Comparison of ENCODE assay signal across 1 cellular context in the genomic region with DNA sequence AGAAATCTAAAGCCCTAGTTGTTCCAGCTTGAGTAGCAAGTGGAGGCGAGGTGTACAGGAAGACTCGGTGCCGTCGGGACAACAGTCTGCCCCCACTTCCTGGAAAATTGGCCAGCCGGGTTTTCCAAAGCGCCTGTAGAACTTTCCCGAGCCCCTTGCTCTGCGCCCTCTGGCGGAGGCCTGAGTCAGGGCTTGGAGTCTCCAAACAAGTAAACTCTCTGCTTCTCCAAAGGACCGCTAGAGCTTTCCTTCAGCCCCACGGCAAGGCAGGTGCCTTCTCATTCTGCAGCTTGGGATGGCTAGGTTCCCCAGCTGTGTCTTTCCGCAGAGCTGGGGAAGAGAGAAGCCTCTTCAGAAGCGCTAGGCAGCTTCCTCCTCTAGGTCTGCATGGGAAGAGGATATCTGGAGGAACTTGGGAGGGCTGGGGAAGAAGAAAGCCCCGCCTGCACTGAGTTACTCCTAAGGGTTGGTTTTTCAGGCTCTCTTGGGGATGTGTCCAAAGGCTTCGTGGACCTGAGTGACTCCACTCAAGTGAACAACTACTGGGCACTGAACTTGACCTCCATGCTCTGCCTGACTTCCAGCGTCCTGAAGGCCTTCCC.
TF ChIP-seq lines count a peak whose summit lies in the region.

No MANE protein-coding gene starts in this region.

TF ChIP-seq in HepG2, 621 proteins besides CTCF, POLR2A, EP300 and RAD21 (continued from another document and continues in another):
- TF ChIP-seq, protein P1, sequence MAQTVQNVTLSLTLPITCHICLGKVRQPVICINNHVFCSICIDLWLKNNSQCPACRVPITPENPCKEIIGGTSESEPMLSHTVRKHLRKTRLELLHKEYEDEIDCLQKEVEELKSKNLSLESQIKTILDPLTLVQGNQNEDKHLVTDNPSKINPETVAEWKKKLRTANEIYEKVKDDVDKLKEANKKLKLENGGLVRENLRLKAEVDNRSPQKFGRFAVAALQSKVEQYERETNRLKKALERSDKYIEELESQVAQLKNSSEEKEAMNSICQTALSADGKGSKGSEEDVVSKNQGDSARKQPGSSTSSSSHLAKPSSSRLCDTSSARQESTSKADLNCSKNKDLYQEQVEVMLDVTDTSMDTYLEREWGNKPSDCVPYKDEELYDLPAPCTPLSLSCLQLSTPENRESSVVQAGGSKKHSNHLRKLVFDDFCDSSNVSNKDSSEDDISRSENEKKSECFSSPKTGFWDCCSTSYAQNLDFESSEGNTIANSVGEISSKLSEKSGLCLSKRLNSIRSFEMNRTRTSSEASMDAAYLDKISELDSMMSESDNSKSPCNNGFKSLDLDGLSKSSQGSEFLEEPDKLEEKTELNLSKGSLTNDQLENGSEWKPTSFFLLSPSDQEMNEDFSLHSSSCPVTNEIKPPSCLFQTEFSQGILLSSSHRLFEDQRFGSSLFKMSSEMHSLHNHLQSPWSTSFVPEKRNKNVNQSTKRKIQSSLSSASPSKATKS (CRISPR knock-in tag; IDR thresholded peaks at IDR 0.05), result no peak
- no peak for TF ChIP-seq ZNF446 (CRISPR knock-in tag; IDR thresholded peaks at IDR 0.05)
- TF ChIP-seq ZNF12 (CRISPR knock-in tag; IDR thresholded peaks at IDR 0.05), result peak; percentile 68; the same call in 1 of the 2 replicates
- no peak for TF ChIP-seq IRX3 (CRISPR knock-in tag; IDR thresholded peaks at IDR 0.05; ENCODE audit: borderline replicate concordance, low read depth)
- TF ChIP-seq, protein P2, sequence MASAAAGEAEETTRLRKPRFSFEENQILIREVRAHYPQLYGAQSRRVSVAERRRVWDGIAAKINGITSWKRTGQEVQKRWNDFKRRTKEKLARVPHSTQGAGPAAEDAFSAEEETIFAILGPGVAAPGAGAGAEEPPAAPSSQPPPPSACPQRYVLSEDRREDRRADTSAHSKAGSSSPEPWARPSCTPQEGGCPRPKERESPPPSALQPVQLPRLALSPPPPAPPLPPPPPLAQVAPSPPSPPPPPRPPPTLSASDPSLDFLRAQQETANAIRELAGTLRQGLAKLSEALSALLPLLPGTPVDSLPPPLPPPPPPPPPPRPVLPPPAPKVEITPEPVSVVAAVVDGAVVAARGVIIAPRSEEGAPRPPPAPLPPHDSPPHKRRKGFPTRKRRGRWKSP (CRISPR knock-in tag; IDR thresholded peaks at IDR 0.05), result no peak; the same call in 1 of the 2 replicates
- no peak for TF ChIP-seq ZNF749 (CRISPR knock-in tag; IDR thresholded peaks at IDR 0.05; ENCODE audit: borderline replicate concordance)
- TF ChIP-seq KMT2B (CRISPR knock-in tag; IDR thresholded peaks at IDR 0.05), result 0 out of 2 replicates have a peak, but pooled peaks have one; percentile 21
- TF ChIP-seq, protein P3, sequence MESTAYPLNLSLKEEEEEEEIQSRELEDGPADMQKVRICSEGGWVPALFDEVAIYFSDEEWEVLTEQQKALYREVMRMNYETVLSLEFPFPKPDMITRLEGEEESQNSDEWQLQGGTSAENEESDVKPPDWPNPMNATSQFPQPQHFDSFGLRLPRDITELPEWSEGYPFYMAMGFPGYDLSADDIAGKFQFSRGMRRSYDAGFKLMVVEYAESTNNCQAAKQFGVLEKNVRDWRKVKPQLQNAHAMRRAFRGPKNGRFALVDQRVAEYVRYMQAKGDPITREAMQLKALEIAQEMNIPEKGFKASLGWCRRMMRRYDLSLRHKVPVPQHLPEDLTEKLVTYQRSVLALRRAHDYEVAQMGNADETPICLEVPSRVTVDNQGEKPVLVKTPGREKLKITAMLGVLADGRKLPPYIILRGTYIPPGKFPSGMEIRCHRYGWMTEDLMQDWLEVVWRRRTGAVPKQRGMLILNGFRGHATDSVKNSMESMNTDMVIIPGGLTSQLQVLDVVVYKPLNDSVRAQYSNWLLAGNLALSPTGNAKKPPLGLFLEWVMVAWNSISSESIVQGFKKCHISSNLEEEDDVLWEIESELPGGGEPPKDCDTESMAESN (CRISPR knock-in tag; conservative IDR thresholded peaks at IDR 0.05), result no peak; the same call in 1 of the 2 replicates
- TF ChIP-seq PHF5A (CRISPR knock-in tag; IDR thresholded peaks at IDR 0.05; ENCODE audit: low read depth, unreplicated experiment), result no peak
- TF ChIP-seq ZNF205 (CRISPR knock-in tag; IDR thresholded peaks at IDR 0.05), result peak; percentile 78; the same call in 1 of the 2 replicates
- TF ChIP-seq HNRNPK (IDR thresholded peaks at IDR 0.05; ENCODE audit: low read depth, low read length, poor library complexity, severe bottlenecking), result no peak
- TF ChIP-seq, protein P4, sequence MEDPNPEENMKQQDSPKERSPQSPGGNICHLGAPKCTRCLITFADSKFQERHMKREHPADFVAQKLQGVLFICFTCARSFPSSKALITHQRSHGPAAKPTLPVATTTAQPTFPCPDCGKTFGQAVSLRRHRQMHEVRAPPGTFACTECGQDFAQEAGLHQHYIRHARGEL (CRISPR knock-in tag; IDR thresholded peaks at IDR 0.05), result no peak
- TF ChIP-seq, protein P5, sequence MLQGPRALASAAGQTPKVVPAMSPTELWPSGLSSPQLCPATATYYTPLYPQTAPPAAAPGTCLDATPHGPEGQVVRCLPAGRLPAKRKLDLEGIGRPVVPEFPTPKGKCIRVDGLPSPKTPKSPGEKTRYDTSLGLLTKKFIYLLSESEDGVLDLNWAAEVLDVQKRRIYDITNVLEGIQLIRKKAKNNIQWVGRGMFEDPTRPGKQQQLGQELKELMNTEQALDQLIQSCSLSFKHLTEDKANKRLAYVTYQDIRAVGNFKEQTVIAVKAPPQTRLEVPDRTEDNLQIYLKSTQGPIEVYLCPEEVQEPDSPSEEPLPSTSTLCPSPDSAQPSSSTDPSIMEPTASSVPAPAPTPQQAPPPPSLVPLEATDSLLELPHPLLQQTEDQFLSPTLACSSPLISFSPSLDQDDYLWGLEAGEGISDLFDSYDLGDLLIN (CRISPR knock-in tag; IDR thresholded peaks at IDR 0.05; ENCODE audit: borderline replicate concordance), result no peak
- TF ChIP-seq, protein P6, sequence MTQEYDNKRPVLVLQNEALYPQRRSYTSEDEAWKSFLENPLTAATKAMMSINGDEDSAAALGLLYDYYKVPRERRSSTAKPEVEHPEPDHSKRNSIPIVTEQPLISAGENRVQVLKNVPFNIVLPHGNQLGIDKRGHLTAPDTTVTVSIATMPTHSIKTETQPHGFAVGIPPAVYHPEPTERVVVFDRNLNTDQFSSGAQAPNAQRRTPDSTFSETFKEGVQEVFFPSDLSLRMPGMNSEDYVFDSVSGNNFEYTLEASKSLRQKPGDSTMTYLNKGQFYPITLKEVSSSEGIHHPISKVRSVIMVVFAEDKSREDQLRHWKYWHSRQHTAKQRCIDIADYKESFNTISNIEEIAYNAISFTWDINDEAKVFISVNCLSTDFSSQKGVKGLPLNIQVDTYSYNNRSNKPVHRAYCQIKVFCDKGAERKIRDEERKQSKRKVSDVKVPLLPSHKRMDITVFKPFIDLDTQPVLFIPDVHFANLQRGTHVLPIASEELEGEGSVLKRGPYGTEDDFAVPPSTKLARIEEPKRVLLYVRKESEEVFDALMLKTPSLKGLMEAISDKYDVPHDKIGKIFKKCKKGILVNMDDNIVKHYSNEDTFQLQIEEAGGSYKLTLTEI (CRISPR knock-in tag; conservative IDR thresholded peaks at IDR 0.05), result no peak
- TF ChIP-seq DR1 (CRISPR knock-in tag; IDR thresholded peaks at IDR 0.05), result no peak
- 0 out of 2 replicates have a peak, but pooled peaks have one; percentile 4 for TF ChIP-seq ZSCAN20 (CRISPR knock-in tag; IDR thresholded peaks at IDR 0.05; ENCODE audit: borderline replicate concordance)
- TF ChIP-seq ZBTB21 (CRISPR knock-in tag; IDR thresholded peaks at IDR 0.05), result no peak
- no peak for TF ChIP-seq MEIS2 (CRISPR knock-in tag; IDR thresholded peaks at IDR 0.05)
- TF ChIP-seq SP2 (CRISPR knock-in tag; IDR thresholded peaks at IDR 0.05), result no peak
- no peak for TF ChIP-seq HDAC6 (IDR thresholded peaks at IDR 0.05; ENCODE audit: low read depth, low read length)
- TF ChIP-seq, protein P7, sequence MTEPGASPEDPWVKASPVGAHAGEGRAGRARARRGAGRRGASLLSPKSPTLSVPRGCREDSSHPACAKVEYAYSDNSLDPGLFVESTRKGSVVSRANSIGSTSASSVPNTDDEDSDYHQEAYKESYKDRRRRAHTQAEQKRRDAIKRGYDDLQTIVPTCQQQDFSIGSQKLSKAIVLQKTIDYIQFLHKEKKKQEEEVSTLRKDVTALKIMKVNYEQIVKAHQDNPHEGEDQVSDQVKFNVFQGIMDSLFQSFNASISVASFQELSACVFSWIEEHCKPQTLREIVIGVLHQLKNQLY (CRISPR knock-in tag; IDR thresholded peaks at IDR 0.05), result no peak; the same call in 1 of the 2 replicates
- peak; percentile 62 for TF ChIP-seq CCAR2 (optimal IDR thresholded peaks at IDR 0.05; ENCODE audit: low read depth, low read length)
- TF ChIP-seq HOXA9 (CRISPR knock-in tag; IDR thresholded peaks at IDR 0.05; ENCODE audit: borderline replicate concordance), result no peak
- TF ChIP-seq, protein P8, sequence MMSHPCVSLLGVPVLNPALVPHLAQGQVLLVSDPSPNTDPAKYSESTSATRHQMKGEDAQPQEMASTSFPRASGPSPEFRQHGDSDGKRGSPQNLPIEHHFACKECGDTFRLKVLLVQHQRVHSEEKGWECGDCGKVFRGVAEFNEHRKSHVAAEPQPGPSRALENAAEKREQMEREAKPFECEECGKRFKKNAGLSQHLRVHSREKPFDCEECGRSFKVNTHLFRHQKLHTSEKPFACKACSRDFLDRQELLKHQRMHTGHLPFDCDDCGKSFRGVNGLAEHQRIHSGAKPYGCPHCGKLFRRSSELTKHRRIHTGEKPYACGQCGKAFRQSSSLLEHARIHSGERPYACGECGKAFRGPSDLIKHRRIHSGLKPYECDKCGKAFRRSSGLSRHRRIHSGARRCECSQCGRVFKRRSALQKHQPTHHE (CRISPR knock-in tag; IDR thresholded peaks at IDR 0.05; ENCODE audit: borderline replicate concordance), result 0 out of 2 replicates have a peak, but pooled peaks have one; percentile 14
- TF ChIP-seq, protein P9, sequence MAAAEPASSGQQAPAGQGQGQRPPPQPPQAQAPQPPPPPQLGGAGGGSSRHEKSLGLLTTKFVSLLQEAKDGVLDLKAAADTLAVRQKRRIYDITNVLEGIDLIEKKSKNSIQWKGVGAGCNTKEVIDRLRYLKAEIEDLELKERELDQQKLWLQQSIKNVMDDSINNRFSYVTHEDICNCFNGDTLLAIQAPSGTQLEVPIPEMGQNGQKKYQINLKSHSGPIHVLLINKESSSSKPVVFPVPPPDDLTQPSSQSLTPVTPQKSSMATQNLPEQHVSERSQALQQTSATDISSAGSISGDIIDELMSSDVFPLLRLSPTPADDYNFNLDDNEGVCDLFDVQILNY (CRISPR knock-in tag; conservative IDR thresholded peaks at IDR 0.05), result no peak
- TF ChIP-seq MAF1 (CRISPR knock-in tag; IDR thresholded peaks at IDR 0.05; ENCODE audit: borderline replicate concordance), result no peak
- TF ChIP-seq ZNF296 (CRISPR knock-in tag; conservative IDR thresholded peaks at IDR 0.05), result no peak
- TF ChIP-seq TRIM24 (CRISPR knock-in tag; IDR thresholded peaks at IDR 0.05), result no peak
- TF ChIP-seq ZNF629 (CRISPR knock-in tag; conservative IDR thresholded peaks at IDR 0.05), result 0 out of 2 replicates have a peak, but pooled peaks have one; percentile 4
- TF ChIP-seq ZSCAN12 (CRISPR knock-in tag; IDR thresholded peaks at IDR 0.05), result no peak
- TF ChIP-seq DMAP1 (CRISPR knock-in tag; IDR thresholded peaks at IDR 0.05), result 0 out of 2 replicates have a peak, but pooled peaks have one; percentile 3
- peak; percentile 36; the same call in 1 of the 2 replicates for TF ChIP-seq CREM (IDR thresholded peaks at IDR 0.05)
- no peak for TF ChIP-seq CREM (CRISPR knock-in tag; IDR thresholded peaks at IDR 0.05)
- TF ChIP-seq SOX5 (CRISPR knock-in tag; IDR thresholded peaks at IDR 0.05; ENCODE audit: borderline replicate concordance), result peak; percentile 38; the same call in 1 of the 2 replicates
- peak in 1 of 2 experiments; percentile 71; a peak in 2 of 4 replicates for TF ChIP-seq KLF16 (CRISPR knock-in tag; IDR thresholded peaks at IDR 0.05)
- no peak for TF ChIP-seq ZNF30 (CRISPR knock-in tag; IDR thresholded peaks at IDR 0.05)
- no peak for TF ChIP-seq NFKB2 (CRISPR knock-in tag; IDR thresholded peaks at IDR 0.05; ENCODE audit: borderline replicate concordance)
- TF ChIP-seq ARID2 (CRISPR knock-in tag; IDR thresholded peaks at IDR 0.05; ENCODE audit: borderline replicate concordance), result no peak
- no peak for TF ChIP-seq ZNF652 (CRISPR knock-in tag; IDR thresholded peaks at IDR 0.05; ENCODE audit: borderline replicate concordance, low read depth)
- TF ChIP-seq KAT2B (IDR thresholded peaks at IDR 0.05; ENCODE audit: borderline replicate concordance, low read depth, low read length), result no peak
- TF ChIP-seq RFX3 (CRISPR knock-in tag; IDR thresholded peaks at IDR 0.05), result no peak; the same call in 1 of the 2 replicates
- TF ChIP-seq SP1 (IDR thresholded peaks at IDR 0.05), result no peak
- TF ChIP-seq SP1 (CRISPR knock-in tag; IDR thresholded peaks at IDR 0.05), result no peak
- peak; percentile 50; the same call in 1 of the 2 replicates for TF ChIP-seq MZF1 (CRISPR knock-in tag; IDR thresholded peaks at IDR 0.05; ENCODE audit: borderline replicate concordance)
- TF ChIP-seq TAF15 (IDR thresholded peaks at IDR 0.05; ENCODE audit: low read depth, low read length, poor library complexity, severe bottlenecking), result no peak
- peak; percentile 65; the same call in 1 of the 2 replicates for TF ChIP-seq PHF21A (CRISPR knock-in tag; IDR thresholded peaks at IDR 0.05)
- no peak; the same call in 1 of the 2 replicates for TF ChIP-seq DNMT1 (CRISPR knock-in tag; IDR thresholded peaks at IDR 0.05)
- TF ChIP-seq, protein P10, sequence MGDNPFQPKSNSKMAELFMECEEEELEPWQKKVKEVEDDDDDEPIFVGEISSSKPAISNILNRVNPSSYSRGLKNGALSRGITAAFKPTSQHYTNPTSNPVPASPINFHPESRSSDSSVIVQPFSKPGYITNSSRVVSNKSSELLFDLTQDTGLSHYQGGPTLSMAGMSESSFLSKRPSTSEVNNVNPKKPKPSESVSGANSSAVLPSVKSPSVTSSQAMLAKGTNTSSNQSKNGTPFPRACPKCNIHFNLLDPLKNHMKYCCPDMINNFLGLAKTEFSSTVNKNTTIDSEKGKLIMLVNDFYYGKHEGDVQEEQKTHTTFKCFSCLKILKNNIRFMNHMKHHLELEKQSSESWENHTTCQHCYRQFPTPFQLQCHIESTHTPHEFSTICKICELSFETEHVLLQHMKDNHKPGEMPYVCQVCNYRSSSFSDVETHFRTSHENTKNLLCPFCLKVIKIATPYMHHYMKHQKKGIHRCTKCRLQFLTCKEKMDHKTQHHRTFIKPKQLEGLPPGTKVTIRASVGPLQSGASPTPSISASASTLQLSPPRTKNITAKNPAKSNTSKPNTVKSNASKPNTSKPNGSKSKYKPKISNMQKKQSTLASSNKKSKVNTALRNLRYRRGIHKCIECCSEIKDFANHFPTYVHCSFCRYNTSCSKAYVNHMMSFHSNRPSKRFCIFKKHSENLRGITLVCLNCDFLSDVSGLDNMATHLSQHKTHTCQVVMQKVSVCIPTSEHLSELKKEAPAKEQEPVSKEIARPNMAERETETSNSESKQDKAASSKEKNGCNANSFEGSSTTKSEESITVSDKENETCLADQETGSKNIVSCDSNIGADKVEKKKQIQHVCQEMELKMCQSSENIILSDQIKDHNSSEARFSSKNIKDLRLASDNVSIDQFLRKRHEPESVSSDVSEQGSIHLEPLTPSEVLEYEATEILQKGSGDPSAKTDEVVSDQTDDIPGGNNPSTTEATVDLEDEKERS (CRISPR knock-in tag; IDR thresholded peaks at IDR 0.05), result 0 out of 2 replicates have a peak, but pooled peaks have one; percentile 24
- no peak for TF ChIP-seq ZNF383 (CRISPR knock-in tag; IDR thresholded peaks at IDR 0.05; ENCODE audit: borderline replicate concordance)
- TF ChIP-seq ZFX (CRISPR knock-in tag; IDR thresholded peaks at IDR 0.05; ENCODE audit: low read depth), result no peak
- TF ChIP-seq YY1 (IDR thresholded peaks at IDR 0.05; ENCODE audit: insufficient read depth, insufficient replicate concordance, low read depth, low read length), result peak; percentile 49
- TF ChIP-seq ZNF660 (CRISPR knock-in tag; IDR thresholded peaks at IDR 0.05; ENCODE audit: borderline replicate concordance, low read depth), result no peak
- TF ChIP-seq ZNF598 (CRISPR knock-in tag; IDR thresholded peaks at IDR 0.05; ENCODE audit: borderline replicate concordance), result no peak
- TF ChIP-seq ZFP1 (CRISPR knock-in tag; IDR thresholded peaks at IDR 0.05), result peak; percentile 81; the same call in 1 of the 2 replicates
